ENCODE assay signal across 24 cellular contexts in the genomic region with DNA sequence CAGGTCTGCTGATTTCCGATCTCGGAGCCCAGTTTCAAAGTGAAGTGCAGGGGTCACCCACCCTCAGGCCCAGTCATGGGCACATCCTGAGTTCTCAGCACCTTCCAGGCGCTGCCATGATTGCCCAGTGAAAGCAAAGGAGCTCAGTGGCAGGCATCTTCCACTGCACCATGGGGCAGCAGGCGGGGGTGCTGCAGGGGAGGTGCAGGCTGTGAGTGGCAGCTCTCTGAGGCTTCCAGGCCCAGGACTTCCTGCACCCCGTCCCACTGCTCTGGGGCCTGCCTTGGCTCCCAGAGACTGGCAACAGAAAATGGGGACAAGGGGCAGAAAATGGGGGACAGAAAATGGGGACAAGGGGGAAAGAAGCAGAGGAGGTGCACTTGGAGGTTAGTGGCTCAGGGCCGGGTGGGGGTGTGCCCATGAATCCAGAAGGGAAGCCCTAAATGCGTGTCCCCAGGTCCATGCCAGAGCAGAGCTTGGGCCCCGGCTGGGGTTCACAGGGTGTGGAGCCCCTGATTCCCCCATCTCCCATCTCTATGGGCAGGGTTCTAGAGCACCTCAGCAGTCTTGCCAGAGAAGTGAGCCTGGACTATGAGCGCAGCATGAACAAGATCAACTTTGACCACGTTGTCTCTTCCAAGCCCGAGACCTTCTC. TPM values are rescaled to one million over a fixed set of nuclear protein-coding genes. Genes with fewer than 3 reads are reported as not detected.
A peak's percentile ranks its signal among the peaks of the same experiment; 100 is the strongest.
DNase-seq lines count a peak whose midpoint lies in the region; ATAC-seq, FAIRE-seq and TF ChIP-seq lines count a peak whose summit lies in the region.
"Had no signal": no experiment of that assay in that cellular context is flagged by ENCODE, and none has a peak within 500 bp of the region (broad histone marks: within the 10 kb centered on the region; RNA-seq: fewer than 3 reads in every experiment).

No MANE protein-coding gene starts in this region.

- peaks cover 8% of the 10 kb centered on the region for H4K20me1 ChIP-seq in osteoblast (ENCODE audit: insufficient read depth, low read length)

- TF ChIP-seq CTCF in CD14-positive monocyte (IDR thresholded peaks at IDR 0.05) (no peak), kidney (IDR thresholded peaks at IDR 0.05; ENCODE audit: borderline replicate concordance, extremely low read depth, insufficient read depth) (no peak), osteoblast (IDR thresholded peaks at IDR 0.05; ENCODE audit: extremely low read depth, low read depth, low read length) (no peak), Peyer's patch (IDR thresholded peaks at IDR 0.05) (no peak)

- no peak for TF ChIP-seq POLR2A in Peyer's patch (IDR thresholded peaks at IDR 0.05)

- H3K9ac ChIP-seq in HUES64 (ENCODE audit: low read depth, low read length) (0 out of 2 replicates have a peak overlapping the region, but pooled peaks have one; percentile 31), kidney (ENCODE audit: low read length in 2 of 2) (no peak overlapping the region)
- H3K9ac ChIP-seq: GM23248 had no signal

- no peak for ATAC-seq in esophagus mucosa
- ATAC-seq: HepG2 had no signal

- H3K4me3 Mint-ChIP-seq in CD14-positive monocyte: no peak overlapping the region
- H3K4me3 Mint-ChIP-seq: CD4-positive, alpha-beta memory T cell; IgD-negative memory B cell had no signal

- H3K4me3 ChIP-seq in HUES64 (ENCODE audit: low read length): no peak overlapping the region
- no peak overlapping the region for H3K4me3 ChIP-seq in kidney (ENCODE audit: low read length in 2 of 2)
- no peak overlapping the region for H3K4me3 ChIP-seq in osteoblast (ENCODE audit: insufficient read depth, low read length)
- no peak overlapping the region for H3K4me3 ChIP-seq in Peyer's patch
- H3K4me3 ChIP-seq: GM23248 had no signal

- H3K4me1 ChIP-seq in HUES64 (ENCODE audit: insufficient read depth, low read length) (no peaks in the 10 kb centered on the region), kidney (ENCODE audit: control insufficient read depth in 1 of 2, insufficient read depth in 1 of 2, low read depth in 1 of 2, low read length in 2 of 2) (no peaks in the 10 kb centered on the region), osteoblast (ENCODE audit: insufficient read depth, low read length) (peaks cover 21% of the 10 kb centered on the region), Peyer's patch (no peaks in the 10 kb centered on the region)
- H3K4me1 ChIP-seq: BE2C had no signal

- WGBS in HUES64: 94% methylated on average over 11 of the region's 11 CpGs

- no peak for FAIRE-seq in kidney (lab: Jason Lieb, UNC)
- FAIRE-seq: A204.1, GM12892, GM18507, H54, HepG2, HTR-8/SVneo had no signal

- no peak overlapping the region for H3K27ac ChIP-seq in HUES64 (ENCODE audit: low read depth, low read length)
- no peak overlapping the region for H3K27ac ChIP-seq in kidney (ENCODE audit: low read depth in 2 of 2, low read length in 2 of 2)
- no peak overlapping the region for H3K27ac ChIP-seq in osteoblast (ENCODE audit: low read depth, low read length)
- H3K27ac ChIP-seq in Peyer's patch: no peak overlapping the region
- H3K27ac ChIP-seq: C4-2B, GM23248, HL-60 had no signal

- H2AFZ ChIP-seq in osteoblast (ENCODE audit: low read length): no peak overlapping the region
- H2AFZ ChIP-seq: GM23248 had no signal

- intact Hi-C loops in CD14-positive monocyte (cut with micrococcal nuclease): no loop called here
- intact Hi-C loops in kidney (cut with DNase I): loop anchor here (10.0 kb wide), 1 partner anchor 119 kb away; the partner anchor contains the start of gene TLR9

- no peaks in the 10 kb centered on the region for H3K9me3 ChIP-seq in HUES64 (ENCODE audit: insufficient read depth, low read depth, low read length)
- no peaks in the 10 kb centered on the region for H3K9me3 ChIP-seq in kidney (ENCODE audit: control insufficient read depth in 1 of 2, low read length in 2 of 2)
- H3K9me3 ChIP-seq in osteoblast (ENCODE audit: low read depth, low read length): no peaks in the 10 kb centered on the region
- H3K9me3 ChIP-seq in Peyer's patch: no peaks in the 10 kb centered on the region
- H3K9me3 ChIP-seq: BE2C had no signal

- no peaks in the 10 kb centered on the region for H3K27me3 ChIP-seq in HUES64 (ENCODE audit: insufficient read depth, low read length)
- H3K27me3 ChIP-seq in osteoblast (ENCODE audit: insufficient read depth, low read length): no peaks in the 10 kb centered on the region
- H3K27me3 ChIP-seq in Peyer's patch: no peaks in the 10 kb centered on the region
- H3K27me3 ChIP-seq: BE2C had no signal

- no peaks in the 10 kb centered on the region for H3K79me2 ChIP-seq in osteoblast (ENCODE audit: insufficient read depth, low read length)

- H3K27ac Mint-ChIP-seq in CD14-positive monocyte: peak overlapping the region in 1 of 7 donors; percentile 43

- DNase-seq in CD14-positive monocyte (ENCODE audit: low spot score) (peak; percentile 32), kidney (peak; percentile 55), osteoblast (ENCODE audit: insufficient read length, low spot score, missing footprints) (peak; percentile 35), Peyer's patch (no peak), SIG-M5 treated with dmso at 0.1 percent for 504 hours (lab: John Stamatoyannopoulos, UW; ENCODE audit: unreplicated experiment) (no peak)
- DNase-seq: ACHN; BE2C; CD4-positive, alpha-beta memory T cell; DMS153; DMS79; GDM1; GM23248; HCEC 1CT had no signal

- peaks cover 67 to 68% of the 10 kb centered on the region in 2 donors for H3K36me3 Mint-ChIP-seq in CD14-positive monocyte

- peaks cover 0 to 5% (median 2%) of the 10 kb centered on the region in 3 donors for H3K27me3 Mint-ChIP-seq in CD14-positive monocyte (ENCODE audit: low read depth in 3 of 3)
- H3K27me3 Mint-ChIP-seq: CD4-positive, alpha-beta memory T cell; IgD-negative memory B cell had no signal

- H3K4me2 ChIP-seq in osteoblast (ENCODE audit: insufficient read depth, low read length): no peak overlapping the region

- peaks cover 0 to 1% (median 0%) of the 10 kb centered on the region in 7 donors for H3K9me3 Mint-ChIP-seq in CD14-positive monocyte
- H3K9me3 Mint-ChIP-seq: CD4-positive, alpha-beta memory T cell; IgD-negative memory B cell had no signal

- H3K36me3 ChIP-seq in HUES64 (ENCODE audit: insufficient read depth, low read length) (no peaks in the 10 kb centered on the region), kidney (ENCODE audit: control insufficient read depth in 1 of 2, insufficient read depth in 2 of 2, low read length in 2 of 2) (peaks cover 8 to 24% of the 10 kb centered on the region in 2 donors), osteoblast (ENCODE audit: insufficient read depth, low read length) (no peaks in the 10 kb centered on the region), Peyer's patch (peaks cover 0 to 28% (median 0%) of the 10 kb centered on the region in 3 donors)
- H3K36me3 ChIP-seq: BE2C had no signal

- peaks cover 24% of the 10 kb centered on the region for H3K4me1 Mint-ChIP-seq in CD14-positive monocyte

RNA-seq across cellular contexts. Expression of gene DNAH1, which starts 28.0 kb away (rescaled TPM):
- polyA plus RNA-seq in CD14-positive monocyte (under 1 TPM; 0.15 to 0.25 TPM), kidney (ENCODE audit: insufficient read depth, low read depth, low replicate concordance) (1.7 TPM)
- polyA plus RNA-seq in HUES64 (2013, experiment 1 of 2): 0.40 TPM
- polyA plus RNA-seq in HUES64 (2013, experiment 2 of 2): 0.89 TPM
- total RNA-seq in kidney (12.1 TPM), osteoblast (8.0 and 8.7 TPM in 2 replicates), Peyer's patch (100 to 1,000 TPM in 1 of 4 donors, 10 to 100 TPM in 3; 19.3 to 103 (median 64.2) TPM), esophagus mucosa (1.6 TPM)

RNA-seq across cellular contexts. Expression of gene GLYCTK, which starts 56.4 kb away (rescaled TPM):
- 1 to 10 TPM; 8.3 to 8.4 TPM for polyA plus RNA-seq in CD14-positive monocyte
- polyA plus RNA-seq in HUES64 (2013, experiment 1 of 2): 5.4 TPM
- 3.9 TPM for polyA plus RNA-seq in HUES64 (2013, experiment 2 of 2)
- total RNA-seq in kidney: 30.7 TPM
- polyA plus RNA-seq in kidney (ENCODE audit: insufficient read depth, low read depth, low replicate concordance): 50.2 TPM
- total RNA-seq in osteoblast: 13.8 and 15.0 TPM in 2 replicates
- total RNA-seq in Peyer's patch: 100 to 1,000 TPM in 3 of 4 donors, 10 to 100 TPM in 1; 89.1 to 274 (median 224) TPM
- 7.2 TPM for total RNA-seq in esophagus mucosa

Comparison
In these comparisons a context has a peak if more than half of its experiments do, and no peak if none do; other contexts are left out.
1. DNase-seq: peak in CD14-positive monocyte (single experiment), kidney (single experiment) and osteoblast (single experiment); none in Peyer's patch (0 of 3) and SIG-M5 treated with dmso at 0.1 percent for 504 hours (single experiment).